ENCODE assay signal across 18 cellular contexts in genomic region chr9:104854613-104855012, GRCh38.
A peak's percentile ranks its signal among the peaks of the same experiment; 100 is the strongest.
DNase-seq lines count a peak whose midpoint lies in the region; ATAC-seq and TF ChIP-seq lines count a peak whose summit lies in the region.
"Had no signal": no experiment of that assay in that cellular context is flagged by ENCODE, and none has a peak within 500 bp of the region (broad histone marks: within the 10 kb centered on the region; RNA-seq: fewer than 3 reads in every experiment).

No MANE protein-coding gene starts in this region.

- H3K4me1 ChIP-seq in lung (ENCODE audit: control insufficient read depth in 2 of 2, insufficient read depth in 2 of 2, low read length in 2 of 2) = peaks cover 2 to 4% of the 10 kb centered on the region in 2 donors
- H3K4me1 ChIP-seq: colonic mucosa had no signal

- peaks cover 6 to 17% of the 10 kb centered on the region in 2 donors for H3K36me3 ChIP-seq in lung (ENCODE audit: control insufficient read depth in 2 of 2, insufficient read depth in 2 of 2, low read length in 2 of 2)
- H3K36me3 ChIP-seq: colonic mucosa had no signal

- CTCF ChIA-PET in WTC11 (lab: Charles Lee) = interaction anchor here (0.6 to 1.5 kb wide), 5 partner anchors 9 to 390 kb away, joined by 3 to 8 read pairs (median 4); partner anchors contain the start of gene SLC44A1
- CTCF ChIA-PET in activated naive CD4-positive, alpha-beta T cell treated with anti-CD3 and anti-CD28 coated beads, Interleukin-2, amount 10 ng/mL, durations not matched to agents 7 days and 5 days (lab: Charles Lee) = interaction anchor here (3.4 kb wide), 1 partner anchor 9 kb away, joined by 17 read pairs; no protein-coding TSS in a partner anchor

- H3K27ac Mint-ChIP-seq in WTC11 = peak overlapping the region; percentile 26
- no peak overlapping the region for H3K27ac Mint-ChIP-seq in activated naive CD4-positive, alpha-beta T cell treated with anti-CD3 and anti-CD28 coated beads, Interleukin-2, amount 10 ng/mL, durations not matched to agents 7 days and 5 days
- H3K27ac Mint-ChIP-seq: activated naive CD8-positive, alpha-beta T cell treated with anti-CD3 and anti-CD28 coated beads, Interleukin-2, amount 10 ng/mL, durations not matched to agents 7 days and 5 days; B cell; IgD-negative memory B cell; nephron; stimulated activated naive CD8-positive, alpha-beta T cell treated with anti-CD3 and anti-CD28 coated beads, Interleukin-15, Interleukin-2, amounts not matched to agents 100 ng/mL and 50 ng/mL, for 24 hours had no signal

- DNase-seq in DMS53 treated with DMSO at 0.1 percent for 48 hours (lab: John Stamatoyannopoulos, UW; ENCODE audit: unreplicated experiment) = peak; percentile 71
- DNase-seq in NCI-H2029 treated with DMSO at 0.1 percent for 48 hours (lab: John Stamatoyannopoulos, UW) = peak; percentile 23
- DNase-seq in WTC11 (ENCODE audit: low spot score) = no peak
- no peak for DNase-seq in lung (ENCODE audit: low spot score)
- no peak for DNase-seq in activated naive CD4-positive, alpha-beta T cell treated with anti-CD3 and anti-CD28 coated beads, Interleukin-2, amount 10 ng/mL, durations not matched to agents 7 days and 5 days
- DNase-seq: activated CD4-positive, alpha-beta T cell treated with anti-CD3 and anti-CD28 coated beads for 1 hour; activated naive CD8-positive, alpha-beta T cell treated with anti-CD3 and anti-CD28 coated beads, Interleukin-2, amount 10 ng/mL, durations not matched to agents 7 days and 5 days; colonic mucosa; H9; stimulated activated CD4-positive, alpha-beta T cell treated with anti-CD3 and anti-CD28 coated beads, Interleukin-2, amount 100 ng/mL, for 24 hours; trophoblast cell had no signal

- 78 to 79% methylated on average over 1 of the region's 1 CpG for WGBS in lung, 2 donors

- H3K4me1 Mint-ChIP-seq in WTC11 = peaks cover 16% of the 10 kb centered on the region
- H3K4me1 Mint-ChIP-seq in activated naive CD4-positive, alpha-beta T cell treated with anti-CD3 and anti-CD28 coated beads, Interleukin-2, amount 10 ng/mL, durations not matched to agents 7 days and 5 days = no peaks in the 10 kb centered on the region
- H3K4me1 Mint-ChIP-seq: activated naive CD8-positive, alpha-beta T cell treated with anti-CD3 and anti-CD28 coated beads, Interleukin-2, amount 10 ng/mL, durations not matched to agents 7 days and 5 days; IgD-negative memory B cell; nephron had no signal

- ATAC-seq in WTC11 = peak; percentile 69
- ATAC-seq in lung (ENCODE audit: insufficient read depth, low FRiP score) = peak; percentile 19
- no peak for ATAC-seq in HG03280 (IDR thresholded peaks at IDR 0.05; ENCODE audit: unreplicated experiment)
- ATAC-seq in GM21619 (IDR thresholded peaks at IDR 0.05; ENCODE audit: unreplicated experiment) = no peak

- no peaks in the 10 kb centered on the region for H3K9me3 Mint-ChIP-seq in WTC11
- no peaks in the 10 kb centered on the region for H3K9me3 Mint-ChIP-seq in activated naive CD4-positive, alpha-beta T cell treated with anti-CD3 and anti-CD28 coated beads, Interleukin-2, amount 10 ng/mL, durations not matched to agents 7 days and 5 days
- H3K9me3 Mint-ChIP-seq: activated naive CD8-positive, alpha-beta T cell treated with anti-CD3 and anti-CD28 coated beads, Interleukin-2, amount 10 ng/mL, durations not matched to agents 7 days and 5 days; brain; H9; IgD-negative memory B cell; nephron; stimulated activated naive CD8-positive, alpha-beta T cell treated with anti-CD3 and anti-CD28 coated beads, Interleukin-15, Interleukin-2, amounts not matched to agents 100 ng/mL and 50 ng/mL, for 24 hours had no signal

- POLR2A ChIA-PET in WTC11 (lab: Charles Lee) = no interaction called here

- H3K36me3 Mint-ChIP-seq in WTC11 = peaks cover 5% of the 10 kb centered on the region; the same call in 1 of the 2 replicates
- no peaks in the 10 kb centered on the region for H3K36me3 Mint-ChIP-seq in activated naive CD4-positive, alpha-beta T cell treated with anti-CD3 and anti-CD28 coated beads, Interleukin-2, amount 10 ng/mL, durations not matched to agents 7 days and 5 days
- H3K36me3 Mint-ChIP-seq: activated naive CD8-positive, alpha-beta T cell treated with anti-CD3 and anti-CD28 coated beads, Interleukin-2, amount 10 ng/mL, durations not matched to agents 7 days and 5 days had no signal

- no peak overlapping the region for H3K27ac ChIP-seq in lung (ENCODE audit: low read depth in 1 of 2, low read length in 1 of 2)
- H3K27ac ChIP-seq: colonic mucosa had no signal

- no peaks in the 10 kb centered on the region for H3K27me3 ChIP-seq in lung (ENCODE audit: control insufficient read depth, insufficient read depth)
- H3K27me3 ChIP-seq: colonic mucosa had no signal

- H3K9me3 ChIP-seq in lung (ENCODE audit: control insufficient read depth in 2 of 2, insufficient read depth in 1 of 2, low read length in 1 of 2) = no peaks in the 10 kb centered on the region
- H3K9me3 ChIP-seq: colonic mucosa had no signal

- H3K27me3 Mint-ChIP-seq in WTC11 (ENCODE audit: low read depth) = no peaks in the 10 kb centered on the region
- H3K27me3 Mint-ChIP-seq in activated naive CD4-positive, alpha-beta T cell treated with anti-CD3 and anti-CD28 coated beads, Interleukin-2, amount 10 ng/mL, durations not matched to agents 7 days and 5 days = no peaks in the 10 kb centered on the region
- H3K27me3 Mint-ChIP-seq: B cell; brain; stimulated activated naive CD8-positive, alpha-beta T cell treated with anti-CD3 and anti-CD28 coated beads, Interleukin-15, Interleukin-2, amounts not matched to agents 100 ng/mL and 50 ng/mL, for 24 hours had no signal

- no peak overlapping the region for H3K4me3 ChIP-seq in lung
- H3K4me3 ChIP-seq: colonic mucosa had no signal

- TF ChIP-seq CTCF in WTC11 (IDR thresholded peaks at IDR 0.05) (no peak), lung (IDR thresholded peaks at IDR 0.05; ENCODE audit: control extremely low read depth, extremely low read depth) (no peak)

- H3K4me3 Mint-ChIP-seq in WTC11 = no peak overlapping the region
- no peak overlapping the region for H3K4me3 Mint-ChIP-seq in activated naive CD4-positive, alpha-beta T cell treated with anti-CD3 and anti-CD28 coated beads, Interleukin-2, amount 10 ng/mL, durations not matched to agents 7 days and 5 days
- H3K4me3 Mint-ChIP-seq: activated naive CD8-positive, alpha-beta T cell treated with anti-CD3 and anti-CD28 coated beads, Interleukin-2, amount 10 ng/mL, durations not matched to agents 7 days and 5 days; B cell; brain; H9; IgD-negative memory B cell; nephron; stimulated activated naive CD8-positive, alpha-beta T cell treated with anti-CD3 and anti-CD28 coated beads, Interleukin-15, Interleukin-2, amounts not matched to agents 100 ng/mL and 50 ng/mL, for 24 hours had no signal

TF ChIP-seq in WTC11, 78 proteins besides CTCF, POLR2A, EP300 and RAD21 (continues in another document):
- TF ChIP-seq KAT7 (CRISPR knock-in tag; IDR thresholded peaks at IDR 0.05; ENCODE audit: borderline replicate concordance) = no peak
- no peak for TF ChIP-seq ATF2 (CRISPR knock-in tag; IDR thresholded peaks at IDR 0.05; ENCODE audit: borderline replicate concordance, low read depth)
- TF ChIP-seq MXD4 (CRISPR knock-in tag; IDR thresholded peaks at IDR 0.05; ENCODE audit: borderline replicate concordance) = no peak
- TF ChIP-seq AR (CRISPR knock-in tag; IDR thresholded peaks at IDR 0.05) = no peak
- no peak for TF ChIP-seq TP53 (CRISPR knock-in tag; IDR thresholded peaks at IDR 0.05)
- no peak for TF ChIP-seq TCF7 (CRISPR knock-in tag; IDR thresholded peaks at IDR 0.05; ENCODE audit: low read depth)
- TF ChIP-seq PREB (CRISPR knock-in tag; IDR thresholded peaks at IDR 0.05; ENCODE audit: borderline replicate concordance) = no peak

Comparison
In these comparisons a context has a peak if more than half of its experiments do, and no peak if none do; other contexts are left out.
1. DNase-seq: peak in DMS53 treated with DMSO at 0.1 percent for 48 hours (single experiment) and NCI-H2029 treated with DMSO at 0.1 percent for 48 hours (single experiment); none in WTC11 (single experiment), lung (single experiment) and activated naive CD4-positive, alpha-beta T cell treated with anti-CD3 and anti-CD28 coated beads, Interleukin-2, amount 10 ng/mL, durations not matched to agents 7 days and 5 days (single experiment).
2. ATAC-seq: peak in WTC11 (single experiment) and lung (single experiment); none in HG03280 (single experiment) and GM21619 (single experiment).